Comparison of ENCODE assay signal across 1 cellular context in genomic region chr1:12615166-12615915, GRCh38.
TF ChIP-seq lines count a peak whose summit lies in the region.

No MANE protein-coding gene starts in this region.

TF ChIP-seq in HepG2, 621 proteins besides CTCF, POLR2A, EP300 and RAD21 (continued from another document and continues in another):
- TF ChIP-seq DR1 (CRISPR knock-in tag; IDR thresholded peaks at IDR 0.05) = no peak
- TF ChIP-seq MAZ (IDR thresholded peaks at IDR 0.05; ENCODE audit: borderline replicate concordance, low read depth, low read length) = no peak
- TF ChIP-seq MAZ (CRISPR knock-in tag; IDR thresholded peaks at IDR 0.05; ENCODE audit: low read depth) = no peak
- no peak for TF ChIP-seq ZBTB7B (CRISPR knock-in tag; IDR thresholded peaks at IDR 0.05)
- TF ChIP-seq ZNF703 (CRISPR knock-in tag; IDR thresholded peaks at IDR 0.05; ENCODE audit: borderline replicate concordance) = no peak
- TF ChIP-seq ZNF251 (CRISPR knock-in tag; IDR thresholded peaks at IDR 0.05) = 0 out of 2 replicates have a peak, but pooled peaks have one; percentile 20
- no peak for TF ChIP-seq ZNF75D (CRISPR knock-in tag; IDR thresholded peaks at IDR 0.05; ENCODE audit: borderline replicate concordance)
- TF ChIP-seq FOXC1 (CRISPR knock-in tag; IDR thresholded peaks at IDR 0.05; ENCODE audit: borderline replicate concordance) = no peak
- TF ChIP-seq ATF5 (CRISPR knock-in tag; IDR thresholded peaks at IDR 0.05; ENCODE audit: low read depth) = no peak
- no peak for TF ChIP-seq KDM2A (CRISPR knock-in tag; IDR thresholded peaks at IDR 0.05; ENCODE audit: borderline replicate concordance, low read depth)
- no peak for TF ChIP-seq RXRB (CRISPR knock-in tag; IDR thresholded peaks at IDR 0.05; ENCODE audit: borderline replicate concordance)
- no peak for TF ChIP-seq ZNF383 (CRISPR knock-in tag; IDR thresholded peaks at IDR 0.05; ENCODE audit: borderline replicate concordance)
- no peak for TF ChIP-seq ZBED4 (CRISPR knock-in tag; IDR thresholded peaks at IDR 0.05; ENCODE audit: borderline replicate concordance)
- no peak for TF ChIP-seq ZHX2 (IDR thresholded peaks at IDR 0.05; ENCODE audit: low read depth)
- no peak for TF ChIP-seq ZHX2 (CRISPR knock-in tag; IDR thresholded peaks at IDR 0.05; ENCODE audit: borderline replicate concordance)
- no peak for TF ChIP-seq AFF4 (CRISPR knock-in tag; IDR thresholded peaks at IDR 0.05)
- no peak for TF ChIP-seq ZNF503 (CRISPR knock-in tag; IDR thresholded peaks at IDR 0.05)
- no peak for TF ChIP-seq SP4 (CRISPR knock-in tag; IDR thresholded peaks at IDR 0.05)
- TF ChIP-seq PRDM10 (CRISPR knock-in tag; IDR thresholded peaks at IDR 0.05; ENCODE audit: low read depth) = no peak
- TF ChIP-seq ZNF318 (CRISPR knock-in tag; IDR thresholded peaks at IDR 0.05) = no peak
- no peak for TF ChIP-seq RBAK (CRISPR knock-in tag; IDR thresholded peaks at IDR 0.05)
